In the genomic region with DNA sequence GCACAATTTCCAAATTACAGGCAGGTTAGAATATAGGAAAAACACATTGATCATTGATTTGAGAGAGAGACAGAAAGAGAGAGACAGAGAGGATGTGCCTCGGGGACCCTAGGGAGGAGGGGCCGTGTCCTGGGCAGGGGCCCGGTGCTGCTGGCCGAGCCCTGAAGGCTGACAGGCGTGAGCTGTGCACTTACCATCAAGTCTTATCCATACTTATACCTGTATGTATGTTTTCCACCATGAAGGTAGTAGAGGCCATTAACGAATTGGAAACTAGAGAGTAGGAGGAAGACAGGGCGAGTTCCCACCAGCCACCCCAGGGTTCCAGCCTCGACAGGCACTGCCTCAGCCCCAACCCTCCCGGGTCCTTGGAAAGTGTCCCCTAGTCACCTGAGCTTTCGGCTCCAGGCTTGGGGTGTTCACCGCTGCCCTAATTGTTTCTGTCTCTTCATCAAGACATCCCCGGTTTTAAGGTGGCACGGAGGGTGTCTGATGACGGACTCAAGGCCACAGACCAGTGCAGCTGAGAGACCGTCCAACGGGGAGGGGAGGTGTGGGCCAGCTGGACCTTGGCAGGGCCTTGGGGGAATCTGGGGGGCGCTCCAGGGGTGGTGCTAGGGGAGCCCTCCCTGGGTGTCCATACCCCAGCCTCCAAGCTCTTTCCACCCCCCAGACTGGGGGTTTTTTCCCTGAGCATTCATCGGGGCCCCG, we compare ENCODE assay signal across 22 cellular contexts.
A peak's percentile ranks its signal among the peaks of the same experiment; 100 is the strongest.
DNase-seq lines count a peak whose midpoint lies in the region; ATAC-seq and TF ChIP-seq lines count a peak whose summit lies in the region.
"Had no signal": no experiment of that assay in that cellular context is flagged by ENCODE, and none has a peak within 500 bp of the region (broad histone marks: within the 10 kb centered on the region; RNA-seq: fewer than 3 reads in every experiment).

No MANE protein-coding gene starts in this region.

- H3K27ac ChIP-seq in colonic mucosa: no peak overlapping the region
- no peak overlapping the region for H3K27ac ChIP-seq in upper lobe of right lung
- H3K27ac ChIP-seq in left lung: no peak overlapping the region
- H3K27ac ChIP-seq: brain microvascular endothelial cell, GM23248 had no signal

- H3K4me1 ChIP-seq in colonic mucosa: no peaks in the 10 kb centered on the region
- no peaks in the 10 kb centered on the region for H3K4me1 ChIP-seq in upper lobe of right lung
- no peaks in the 10 kb centered on the region for H3K4me1 ChIP-seq in left lung

- ATAC-seq in omental fat pad (ENCODE audit: low FRiP score) (no peak), upper lobe of right lung (no peak), left lung (no peak), HG03108 (IDR thresholded peaks at IDR 0.05; ENCODE audit: unreplicated experiment) (no peak)
- ATAC-seq: SK-N-SH treated with all-trans-retinoic acid at 6 μM for 48 hours had no signal

- H3K9ac ChIP-seq in colonic mucosa (ENCODE audit: low read depth in 2 of 2, low read length in 2 of 2): no peak overlapping the region
- H3K9ac ChIP-seq: GM23248 had no signal

- no peaks in the 10 kb centered on the region for H3K27me3 ChIP-seq in colonic mucosa
- no peaks in the 10 kb centered on the region for H3K27me3 ChIP-seq in upper lobe of right lung
- no peaks in the 10 kb centered on the region for H3K27me3 ChIP-seq in left lung
- H3K27me3 ChIP-seq: brain microvascular endothelial cell had no signal

- DNase-seq in activated CD8-positive, alpha-beta memory T cell treated with anti-CD3 and anti-CD28 coated beads, Interleukin-2, amount 50 U/mL, for 48 hours: peak; percentile 10
- no peak for DNase-seq in activated CD8-positive, alpha-beta memory T cell treated with anti-CD3 and anti-CD28 coated beads, Interleukin-2, amount 50 U/mL, for 4 hours
- DNase-seq in colonic mucosa (peak; percentile 16), omental fat pad (ENCODE audit: low spot score) (peak; percentile 15), upper lobe of right lung (peak; percentile 45), left lung (no peak), NCI-H345 treated with DMSO at 0.1 percent for 48 hours (lab: John Stamatoyannopoulos, UW; ENCODE audit: unreplicated experiment) (no peak)
- DNase-seq: activated CD4-positive, CD25-positive, alpha-beta regulatory T cell treated with anti-CD3 and anti-CD28 coated beads, Interleukin-2, amount 50 U/mL, for 72 hours; activated naive CD4-positive, alpha-beta T cell treated with anti-CD3 and anti-CD28 coated beads, Interleukin-2, amount 50 U/mL, for 16 hours; AML-193; amniotic stem cell; brain microvascular endothelial cell; CD4-positive, alpha-beta memory T cell; foreskin fibroblast; GM23248; mesendoderm; NCI-H1694 treated with DMSO at 0.1 percent for 48 hours; NCI-H510A; OCI-M1; stimulated activated CD4-positive, alpha-beta T cell treated with anti-CD3 and anti-CD28 coated beads, Interleukin-2, amount 100 ng/mL, for 48 hours had no signal

- no peaks in the 10 kb centered on the region for H3K36me3 ChIP-seq in colonic mucosa
- no peaks in the 10 kb centered on the region for H3K36me3 ChIP-seq in upper lobe of right lung
- H3K36me3 ChIP-seq in left lung: no peaks in the 10 kb centered on the region
- H3K36me3 ChIP-seq: brain microvascular endothelial cell had no signal

- H3K9me3 ChIP-seq in colonic mucosa (no peaks in the 10 kb centered on the region), upper lobe of right lung (no peaks in the 10 kb centered on the region), left lung (no peaks in the 10 kb centered on the region)

- H3K4me3 ChIP-seq in colonic mucosa (no peak overlapping the region), upper lobe of right lung (no peak overlapping the region), left lung (no peak overlapping the region)
- H3K4me3 ChIP-seq: GM23248 had no signal

- intact Hi-C loops in colonic mucosa (cut with DNase I) (no loop called here), upper lobe of right lung (cut with DNase I) (no loop called here), left lung (cut with DNase I) (no loop called here)

- TF ChIP-seq CTCF in colonic mucosa (IDR thresholded peaks at IDR 0.05) (no peak), omental fat pad (IDR thresholded peaks at IDR 0.05) (no peak), upper lobe of right lung (IDR thresholded peaks at IDR 0.05) (no peak), left lung (IDR thresholded peaks at IDR 0.05) (no peak)

Comparison
In these comparisons a context has a peak if more than half of its experiments do, and no peak if none do; other contexts are left out.
1. DNase-seq: peak in activated CD8-positive, alpha-beta memory T cell treated with anti-CD3 and anti-CD28 coated beads, Interleukin-2, amount 50 U/mL, for 48 hours (single experiment), colonic mucosa (single experiment), omental fat pad (single experiment) and upper lobe of right lung (single experiment); none in activated CD8-positive, alpha-beta memory T cell treated with anti-CD3 and anti-CD28 coated beads, Interleukin-2, amount 50 U/mL, for 4 hours (single experiment), left lung (0 of 2) and NCI-H345 treated with DMSO at 0.1 percent for 48 hours (single experiment).